32 cellular contexts compared by ENCODE assay signal in genomic region chr14:42550282-42550681, GRCh38.
"Had no signal": no experiment of that assay in that cellular context is flagged by ENCODE, and none has a peak within 500 bp of the region (broad histone marks: within the 10 kb centered on the region; RNA-seq: fewer than 3 reads in every experiment).

No MANE protein-coding gene starts in this region.

- H3K36me3 ChIP-seq: adrenal gland, brain microvascular endothelial cell, breast epithelium had no signal

- H3K4me3 ChIP-seq: adrenal gland, body of pancreas, breast epithelium had no signal

- DNase-seq: activated B cell treated with CpG ODN at 0.5 μM for 24 hours; activated CD4-positive, alpha-beta memory T cell treated with anti-CD3 and anti-CD28 coated beads for 36 hours; activated CD4-positive, alpha-beta T cell treated with anti-CD3 and anti-CD28 coated beads for 4 hours; activated CD4-positive, alpha-beta T cell treated with anti-CD3 and anti-CD28 coated beads, Interleukin-2, amount 10 ng/mL, durations not matched to agents 24 days and 14 days; activated CD4-positive, alpha-beta T cell treated with anti-CD3 and anti-CD28 coated beads, Interleukin-2, amount 50 U/mL, for 1 hour; activated CD4-positive, alpha-beta T cell treated with anti-CD3 and anti-CD28 coated beads, Interleukin-2, amount 50 U/mL, for 4 hours; activated CD4-positive, CD25-positive, alpha-beta regulatory T cell treated with anti-CD3 and anti-CD28 coated beads, Interleukin-2, amount 50 U/mL, for 72 hours; activated CD8-positive, alpha-beta memory T cell treated with anti-CD3 and anti-CD28 coated beads, Interleukin-2, amount 50 U/mL, for 4 hours; activated CD8-positive, alpha-beta T cell treated with anti-CD3 and anti-CD28 coated beads for 36 hours; activated effector memory CD4-positive, alpha-beta T cell treated with anti-CD3 and anti-CD28 coated beads, Interleukin-2, amount 50 U/mL, for 16 hours; activated gamma-delta T cell treated with Interleukin-2 at 50 U/mL for 16 hours; activated naive CD4-positive, alpha-beta T cell; activated naive CD4-positive, alpha-beta T cell treated with anti-CD3 and anti-CD28 coated beads for 36 hours; activated naive CD4-positive, alpha-beta T cell treated with anti-CD3 and anti-CD28 coated beads, Interleukin-2, amount 50 U/mL, for 16 hours; activated naive CD8-positive, alpha-beta T cell treated with anti-CD3 and anti-CD28 coated beads for 36 hours; activated T-cell treated with anti-CD3 and anti-CD28 coated beads for 4 hours; activated T-cell treated with anti-CD3 and anti-CD28 coated beads, Interleukin-2, amount 50 U/mL, for 1 hour; activated T-cell treated with anti-CD3 and anti-CD28 coated beads, Interleukin-2, amount 50 U/mL, for 4 hours; activated T-cell treated with anti-CD3 and anti-CD28 coated beads, Interleukin-2, amount 50 U/mL, for 72 hours; adrenal gland; amniotic stem cell; aorta; body of pancreas; brain microvascular endothelial cell; central memory CD4-positive, alpha-beta T cell; T-helper 1 cell; T-helper 2 cell; T-helper 9 cell had no signal

- H3K27ac ChIP-seq: adrenal gland, body of pancreas, brain microvascular endothelial cell, breast epithelium, VCaP had no signal

- ATAC-seq: activated CD8-positive, alpha-beta T cell treated with anti-CD3 and anti-CD28 coated beads for 36 hours; activated naive CD4-positive, alpha-beta T cell treated with anti-CD3 and anti-CD28 coated beads, Interleukin-2, amount 50 U/mL, for 72 hours; activated T-cell treated with anti-CD3 and anti-CD28 coated beads, Interleukin-2, amount 50 U/mL, for 4 hours; activated T-cell treated with anti-CD3 and anti-CD28 coated beads, Interleukin-2, amount 50 U/mL, for 72 hours; activated T-helper 17 cell treated with anti-CD3 and anti-CD28 coated beads, Interleukin-2, amount 50 U/mL, for 72 hours; body of pancreas had no signal

- H3K4me1 ChIP-seq: adrenal gland, body of pancreas, breast epithelium had no signal

- H3K27me3 ChIP-seq: adrenal gland, body of pancreas, brain microvascular endothelial cell, breast epithelium had no signal

- H3K9me3 ChIP-seq: adrenal gland, body of pancreas, breast epithelium had no signal
